8 cellular contexts compared by ENCODE assay signal in the genomic region with DNA sequence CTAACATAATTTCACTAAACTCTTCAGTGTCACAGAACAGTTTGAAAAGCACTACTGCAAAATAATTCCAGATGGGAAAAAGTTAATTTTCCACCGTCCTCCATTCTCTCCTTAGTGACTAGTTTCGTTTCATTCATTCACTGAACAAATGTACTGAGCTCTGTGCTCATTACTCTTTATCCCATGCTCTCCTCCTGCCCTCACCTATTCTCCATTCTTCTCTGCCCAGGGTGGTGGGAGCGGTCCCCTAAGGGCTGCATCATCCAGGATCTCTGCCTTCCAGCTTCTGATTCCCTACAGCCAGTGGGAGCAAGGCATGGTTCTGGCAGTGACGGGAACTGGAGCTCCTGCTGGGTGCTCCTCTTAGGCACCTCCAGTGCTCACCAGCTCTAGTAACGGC.
"Had no signal": no experiment of that assay in that cellular context is flagged by ENCODE, and none has a peak within 500 bp of the region (broad histone marks: within the 10 kb centered on the region; RNA-seq: fewer than 3 reads in every experiment).

No MANE protein-coding gene starts in this region.

- H2AFZ ChIP-seq: GM23248 had no signal

- H3K27ac ChIP-seq: GM23248, HL-60 had no signal

- H3K27ac Mint-ChIP-seq: HFFc6 had no signal

- H3K4me3 Mint-ChIP-seq: HFFc6 had no signal

- H3K9me3 Mint-ChIP-seq: HFFc6 had no signal

- H3K36me3 ChIP-seq: HAP-1 had no signal

- DNase-seq: GM23248, H7, HFFc6, IMR-90, KBM-7 had no signal

- H3K4me1 ChIP-seq: HAP-1 had no signal

- H3K4me3 ChIP-seq: GM23248, HAP-1 had no signal

- H3K9me3 ChIP-seq: HAP-1 had no signal

- ATAC-seq: HCT116 had no signal

- H3K9ac ChIP-seq: GM23248 had no signal
